Comparison of ENCODE assay signal across 33 cellular contexts in the genomic region with DNA sequence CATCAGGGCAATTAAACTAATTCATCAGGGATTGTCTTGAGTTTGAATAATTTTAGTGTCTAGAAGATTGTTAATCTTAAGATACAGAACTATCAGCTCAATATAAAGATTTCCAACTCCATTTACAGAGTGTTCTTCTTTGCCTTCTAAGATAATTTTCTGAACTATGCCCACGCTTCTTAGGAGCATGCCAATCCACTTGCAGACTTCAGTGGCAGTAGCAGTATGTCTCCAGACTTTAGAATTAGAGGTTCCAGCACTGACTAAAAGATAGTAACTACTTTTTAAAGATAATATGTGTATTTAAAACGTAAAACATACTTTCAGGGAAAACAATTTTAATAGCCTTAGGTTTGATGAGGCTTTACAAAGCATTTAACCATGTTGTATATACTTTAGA. TPM values are rescaled to one million over a fixed set of nuclear protein-coding genes. Genes with fewer than 3 reads are reported as not detected.
A peak's percentile ranks its signal among the peaks of the same experiment; 100 is the strongest.
DNase-seq lines count a peak whose midpoint lies in the region; ATAC-seq and TF ChIP-seq lines count a peak whose summit lies in the region.
"Had no signal": no experiment of that assay in that cellular context is flagged by ENCODE, and none has a peak within 500 bp of the region (broad histone marks: within the 10 kb centered on the region; RNA-seq: fewer than 3 reads in every experiment).

No MANE protein-coding gene starts in this region.

- H3K4me2 ChIP-seq in KMS-11 (peak overlapping the region; percentile 63; the same call in 1 of the 2 replicates), OCI-LY3 (ENCODE audit: low read length) (peak overlapping the region; percentile 41)
- H3K4me2 ChIP-seq: A549; BLaER1; BLaER1 treated with 17β-estradiol and CSF1 and Interleukin-3, amounts not matched to agents 10 nM and 100 nM had no signal

- H3K4me1 Mint-ChIP-seq in activated CD8-positive, alpha-beta T cell treated with anti-CD3 and anti-CD28 coated beads for 36 hours (ENCODE audit: low read depth): no peaks in the 10 kb centered on the region
- H3K4me1 Mint-ChIP-seq: B cell; CD14-positive monocyte; CD4-positive, alpha-beta memory T cell; CD4-positive, CD25-positive, alpha-beta regulatory T cell; CD8-positive, alpha-beta memory T cell had no signal

- H3K27ac Mint-ChIP-seq in activated CD8-positive, alpha-beta T cell treated with anti-CD3 and anti-CD28 coated beads for 36 hours: no peak overlapping the region
- H3K27ac Mint-ChIP-seq: B cell; CD14-positive monocyte; CD4-positive, alpha-beta memory T cell; CD4-positive, alpha-beta T cell; CD4-positive, CD25-positive, alpha-beta regulatory T cell; CD8-positive, alpha-beta memory T cell; CD8-positive, alpha-beta T cell had no signal

- intact Hi-C loops in activated CD8-positive, alpha-beta T cell treated with anti-CD3 and anti-CD28 coated beads for 36 hours (cut with micrococcal nuclease): no loop called here

- H3K27me3 ChIP-seq in KMS-11 (ENCODE audit: insufficient read depth, low read depth) (no peaks in the 10 kb centered on the region), OCI-LY3 (ENCODE audit: low read depth, low read length) (no peaks in the 10 kb centered on the region)
- H3K27me3 ChIP-seq: BE2C; BLaER1; BLaER1 treated with 17β-estradiol and CSF1 and Interleukin-3, amounts not matched to agents 10 nM and 100 nM had no signal

- no peak overlapping the region for H3K4me3 Mint-ChIP-seq in activated CD8-positive, alpha-beta T cell treated with anti-CD3 and anti-CD28 coated beads for 36 hours
- H3K4me3 Mint-ChIP-seq: B cell; CD14-positive monocyte; CD4-positive, alpha-beta memory T cell; CD4-positive, alpha-beta T cell; CD4-positive, CD25-positive, alpha-beta regulatory T cell; CD8-positive, alpha-beta memory T cell; CD8-positive, alpha-beta T cell had no signal

- no peaks in the 10 kb centered on the region for H3K79me2 ChIP-seq in KMS-11 (ENCODE audit: insufficient read depth, low read depth)
- H3K79me2 ChIP-seq in OCI-LY3 (ENCODE audit: low read length): no peaks in the 10 kb centered on the region

- H3K36me3 ChIP-seq in KMS-11 (ENCODE audit: insufficient read depth) (no peaks in the 10 kb centered on the region), OCI-LY3 (replicated peaks; ENCODE audit: low read depth, low read length) (no peaks in the 10 kb centered on the region)
- H3K36me3 ChIP-seq: BE2C; BLaER1; BLaER1 treated with 17β-estradiol and CSF1 and Interleukin-3, amounts not matched to agents 10 nM and 100 nM had no signal

- no peak overlapping the region for H2AFZ ChIP-seq in KMS-11 (ENCODE audit: low read depth)
- no peak overlapping the region for H2AFZ ChIP-seq in OCI-LY3 (ENCODE audit: low read depth, low read length)

- POLR2A ChIA-PET in activated CD8-positive, alpha-beta T cell treated with anti-CD3 and anti-CD28 coated beads for 36 hours (lab: Charles Lee): no interaction called here

- no peak overlapping the region for H3K4me3 ChIP-seq in KMS-11 (IDR thresholded peaks at IDR 0.05; ENCODE audit: insufficient read depth, low read depth, low read length)
- H3K4me3 ChIP-seq in OCI-LY3 (ENCODE audit: low read length): no peak overlapping the region
- H3K4me3 ChIP-seq: A549; BLaER1; BLaER1 treated with 17β-estradiol and CSF1 and Interleukin-3, amounts not matched to agents 10 nM and 100 nM had no signal

- peaks cover 39% of the 10 kb centered on the region for H3K4me1 ChIP-seq in KMS-11 (ENCODE audit: low read depth, poor library complexity, severe bottlenecking)
- peaks cover 21% of the 10 kb centered on the region for H3K4me1 ChIP-seq in OCI-LY3 (ENCODE audit: low read length)
- H3K4me1 ChIP-seq: A549; BE2C; BLaER1; BLaER1 treated with 17β-estradiol and CSF1 and Interleukin-3, amounts not matched to agents 10 nM and 100 nM; Caco-2 had no signal

- no peaks in the 10 kb centered on the region for H3K36me3 Mint-ChIP-seq in activated CD8-positive, alpha-beta T cell treated with anti-CD3 and anti-CD28 coated beads for 36 hours (ENCODE audit: low read depth)
- H3K36me3 Mint-ChIP-seq: CD14-positive monocyte; CD4-positive, alpha-beta memory T cell; CD4-positive, CD25-positive, alpha-beta regulatory T cell; CD8-positive, alpha-beta memory T cell; CD8-positive, alpha-beta T cell had no signal

- H3K27ac ChIP-seq in KMS-11: no peak overlapping the region
- H3K27ac ChIP-seq in OCI-LY3 (ENCODE audit: low read length): no peak overlapping the region
- H3K27ac ChIP-seq: 22Rv1; A549; BLaER1; BLaER1 treated with 17β-estradiol and CSF1 and Interleukin-3, amounts not matched to agents 10 nM and 100 nM; C4-2B had no signal

- DNase-seq in putamen (ENCODE audit: low spot score) (peak; percentile 27), NCI-H526 (lab: John Stamatoyannopoulos, UW) (no peak), ecto neural progenitor cell (ENCODE audit: low spot score) (no peak)
- no peak for DNase-seq in activated CD8-positive, alpha-beta T cell treated with anti-CD3 and anti-CD28 coated beads for 36 hours
- DNase-seq: 8988T; ACHN; AML-193; BE2C; C1 segment of cervical spinal cord; Caco-2; Calu3; CD4-positive, alpha-beta memory T cell; CD4-positive, alpha-beta T cell; CD4-positive, CD25-positive, alpha-beta regulatory T cell; CD8-positive, alpha-beta memory T cell; CD8-positive, alpha-beta T cell; COR-L47; DMS 273 treated with DMSO at 0.1 percent for 48 hours; DMS153; DMS53; DMS79; DMS79 treated with DMSO at 0.1 percent for 48 hours; DND-41; EL had no signal

- CTCF ChIA-PET in activated CD8-positive, alpha-beta T cell treated with anti-CD3 and anti-CD28 coated beads for 36 hours (lab: Charles Lee): interaction anchor here (1.1 kb wide), 1 partner anchor 123 kb away, joined by 3 read pairs; no protein-coding TSS in a partner anchor

- no peaks in the 10 kb centered on the region for H3K9me3 Mint-ChIP-seq in activated CD8-positive, alpha-beta T cell treated with anti-CD3 and anti-CD28 coated beads for 36 hours
- H3K9me3 Mint-ChIP-seq: CD4-positive, alpha-beta memory T cell; CD4-positive, alpha-beta T cell; CD8-positive, alpha-beta memory T cell; CD8-positive, alpha-beta T cell had no signal

- H4K20me1 ChIP-seq in KMS-11 (ENCODE audit: insufficient read depth) (no peaks in the 10 kb centered on the region), OCI-LY3 (ENCODE audit: insufficient read depth, low read length) (no peaks in the 10 kb centered on the region)
- H4K20me1 ChIP-seq: BLaER1; BLaER1 treated with 17β-estradiol and CSF1 and Interleukin-3, amounts not matched to agents 10 nM and 100 nM had no signal

- H3K9ac ChIP-seq in KMS-11 (no peak overlapping the region), OCI-LY3 (ENCODE audit: low read length) (no peak overlapping the region)
- H3K9ac ChIP-seq: BLaER1; BLaER1 treated with 17β-estradiol and CSF1 and Interleukin-3, amounts not matched to agents 10 nM and 100 nM had no signal

- no peaks in the 10 kb centered on the region for H3K9me3 ChIP-seq in OCI-LY3 (ENCODE audit: insufficient read depth, low read length)
- H3K9me3 ChIP-seq: A549; BE2C; BLaER1; BLaER1 treated with 17β-estradiol and CSF1 and Interleukin-3, amounts not matched to agents 10 nM and 100 nM; Caco-2 had no signal

- H3K27me3 Mint-ChIP-seq in activated CD8-positive, alpha-beta T cell treated with anti-CD3 and anti-CD28 coated beads for 36 hours: no peaks in the 10 kb centered on the region
- H3K27me3 Mint-ChIP-seq: B cell; CD4-positive, alpha-beta T cell had no signal

- no peak for ATAC-seq in activated CD8-positive, alpha-beta T cell treated with anti-CD3 and anti-CD28 coated beads for 36 hours
- ATAC-seq: A549; CD8-positive, alpha-beta T cell had no signal

- TF ChIP-seq CTCF in KMS-11 (conservative IDR thresholded peaks at IDR 0.05; ENCODE audit: low read depth, low read length) (no peak), OCI-LY3 (IDR thresholded peaks at IDR 0.05; ENCODE audit: low read depth, low read length) (no peak)
- TF ChIP-seq CTCF in activated CD8-positive, alpha-beta T cell treated with anti-CD3 and anti-CD28 coated beads for 36 hours (IDR thresholded peaks at IDR 0.05): no peak

RNA-seq across cellular contexts. Expression of a gene that starts 34.2 kb away (rescaled TPM):
- total RNA-seq in activated CD8-positive, alpha-beta T cell treated with anti-CD3 and anti-CD28 coated beads for 36 hours: 10 to 100 TPM; 10.2 to 10.4 TPM
